8 cellular contexts compared by ENCODE assay signal in the genomic region with DNA sequence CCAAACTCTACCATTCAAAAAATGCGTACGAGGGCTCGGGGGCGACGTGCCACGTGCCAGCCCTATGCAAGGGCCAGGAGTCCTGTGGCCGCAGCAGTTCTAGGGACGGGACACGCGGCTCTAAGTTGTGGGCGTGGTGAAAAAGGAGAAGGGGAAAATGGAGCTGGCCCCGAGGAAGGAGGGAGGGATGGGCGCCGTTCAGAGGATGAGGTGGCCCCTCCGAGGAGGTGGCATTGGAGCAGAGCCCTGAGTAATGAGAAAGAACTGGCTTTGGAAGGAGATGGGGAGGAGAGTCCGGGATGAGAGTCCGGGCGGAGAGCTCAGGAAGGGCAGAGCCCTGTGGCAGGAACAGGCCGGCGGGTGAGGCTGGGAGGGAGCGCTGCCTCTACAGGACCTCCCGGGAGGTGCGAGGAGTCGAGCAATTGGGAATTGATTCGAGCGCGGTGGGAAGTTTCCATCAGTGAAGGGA. TPM values are rescaled to one million over a fixed set of nuclear protein-coding genes. Genes with fewer than 3 reads are reported as not detected.
DNase-seq lines count a peak whose midpoint lies in the region; ATAC-seq, FAIRE-seq and TF ChIP-seq lines count a peak whose summit lies in the region.

No MANE protein-coding gene starts in this region.

- H3K27ac ChIP-seq in esophagus squamous epithelium = peak overlapping the region in 3 of 4 donors; percentile 1 to 40 (median 40)

- H3K36me3 ChIP-seq in esophagus squamous epithelium (no peaks in the 10 kb centered on the region), neuron (ENCODE audit: insufficient read depth, low read length) (no peaks in the 10 kb centered on the region)

- no peak for TF ChIP-seq CTCF in esophagus squamous epithelium (IDR thresholded peaks at IDR 0.05)

- no peak for ATAC-seq in HG03520 (IDR thresholded peaks at IDR 0.05; ENCODE audit: unreplicated experiment)
- no peak for ATAC-seq in GM21390 (IDR thresholded peaks at IDR 0.05; ENCODE audit: unreplicated experiment)

- H3K27me3 ChIP-seq in esophagus squamous epithelium = peaks cover 0 to 36% (median 0%) of the 10 kb centered on the region in 4 donors
- no peaks in the 10 kb centered on the region for H3K27me3 ChIP-seq in neuron (ENCODE audit: insufficient read depth, low read length)

- intact Hi-C loops in esophagus squamous epithelium (cut with DNase I) = no loop called here

- DNase-seq in Caki2 (ENCODE audit: low read depth) (peak; percentile 80), NCI-H748 treated with DMSO at 0.1 percent for 48 hours (lab: John Stamatoyannopoulos, UW) (peak; percentile 21), esophagus squamous epithelium (lab: John Stamatoyannopoulos, UW) (no peak), SK-N-DZ (ENCODE audit: low spot score) (no peak), GM12892 (ENCODE audit: insufficient read length) (no peak)

- H3K9me3 ChIP-seq in esophagus squamous epithelium (peaks cover 0 to 3% (median 0%) of the 10 kb centered on the region in 3 donors), neuron (ENCODE audit: low read length) (no peaks in the 10 kb centered on the region)

- TF ChIP-seq POLR2A in esophagus squamous epithelium (IDR thresholded peaks at IDR 0.05) (no peak), GM12892 (IDR thresholded peaks at IDR 0.05; ENCODE audit: low read depth, low read length) (no peak)

- H3K4me3 ChIP-seq in esophagus squamous epithelium (peak overlapping the region; percentile 10 to 60 (median 38)), neuron (ENCODE audit: low read length) (peak overlapping the region; percentile 21)

- 1 to 2% methylated on average over 17 to 19 of the region's 27 CpGs for whole genome bisulfite sequencing in esophagus squamous epithelium, 2 donors

- H2AFZ ChIP-seq in neuron (ENCODE audit: low read depth, low read length) = peak overlapping the region; percentile 8

- FAIRE-seq in GM12892 (lab: Jason Lieb, UNC) = no peak

- H3K4me1 ChIP-seq in esophagus squamous epithelium = peaks cover 10 to 34% (median 13%) of the 10 kb centered on the region in 3 donors
- peaks cover 16% of the 10 kb centered on the region for H3K4me1 ChIP-seq in neuron (ENCODE audit: insufficient read depth, low read length)

- in situ Hi-C loops in Caki2 (cut with HindIII; ENCODE audit: low pct_unique_long_range_greater_than_20kb, low sequenced_read_pairs) = no loop called here

RNA-seq across cellular contexts. Expression of a gene that starts 21.0 kb away (rescaled TPM):
- 80.6 and 97.3 TPM in 2 replicates for total RNA-seq in Caki2 (2014; rRNA removed; shearing (Covaris generic); ENCODE audit: low replicate concordance)
- 10 to 100 TPM; 82.0 to 97.3 (median 89.7) TPM for total RNA-seq in esophagus squamous epithelium
- polyA plus RNA-seq in SK-N-DZ (2014; cell fraction: cytosol; rRNA removed) = 59.8 and 70.2 TPM in 2 replicates
- polyA plus RNA-seq in SK-N-DZ (2014; cell fraction: nucleus; rRNA removed) = 160 and 166 TPM in 2 replicates
- polyA plus RNA-seq in GM12892 (2012; ENCODE audit: missing spikeins) = 84.1 TPM

RNA-seq across cellular contexts. Expression of a gene that starts 28.5 kb away (rescaled TPM):
- 0.03 and 0.37 TPM in 2 replicates for total RNA-seq in Caki2 (2014; rRNA removed; shearing (Covaris generic); ENCODE audit: low replicate concordance)
- under 1 TPM in 3 of 4 donors, not detected in 1; 0.06 to 0.19 (median 0.08) TPM for total RNA-seq in esophagus squamous epithelium
- 1.1 and 2.5 TPM in 2 replicates for polyA plus RNA-seq in SK-N-DZ (2014; cell fraction: cytosol; rRNA removed)
- polyA plus RNA-seq in SK-N-DZ (2014; cell fraction: nucleus; rRNA removed) = 0.72 and 1.4 TPM in 2 replicates
- 0.06 TPM for polyA plus RNA-seq in GM12892 (2012; ENCODE audit: missing spikeins)

RNA-seq across cellular contexts. Expression of a gene that starts 32.8 kb away (rescaled TPM):
- 573 and 596 TPM in 2 replicates for total RNA-seq in Caki2 (2014; rRNA removed; shearing (Covaris generic); ENCODE audit: low replicate concordance)
- total RNA-seq in esophagus squamous epithelium = 100 to 1,000 TPM; 417 to 745 (median 637) TPM
- 990 and 1,061 TPM in 2 replicates for polyA plus RNA-seq in SK-N-DZ (2014; cell fraction: cytosol; rRNA removed)
- 814 and 955 TPM in 2 replicates for polyA plus RNA-seq in SK-N-DZ (2014; cell fraction: nucleus; rRNA removed)
- 284 TPM for polyA plus RNA-seq in GM12892 (2012; ENCODE audit: missing spikeins)

Comparison
In these comparisons a context has a peak if more than half of its experiments do, and no peak if none do; other contexts are left out.
1. DNase-seq: peak in Caki2 (single experiment) and NCI-H748 treated with DMSO at 0.1 percent for 48 hours (single experiment); none in esophagus squamous epithelium (single experiment), SK-N-DZ (single experiment) and GM12892 (single experiment).